In the genomic region with DNA sequence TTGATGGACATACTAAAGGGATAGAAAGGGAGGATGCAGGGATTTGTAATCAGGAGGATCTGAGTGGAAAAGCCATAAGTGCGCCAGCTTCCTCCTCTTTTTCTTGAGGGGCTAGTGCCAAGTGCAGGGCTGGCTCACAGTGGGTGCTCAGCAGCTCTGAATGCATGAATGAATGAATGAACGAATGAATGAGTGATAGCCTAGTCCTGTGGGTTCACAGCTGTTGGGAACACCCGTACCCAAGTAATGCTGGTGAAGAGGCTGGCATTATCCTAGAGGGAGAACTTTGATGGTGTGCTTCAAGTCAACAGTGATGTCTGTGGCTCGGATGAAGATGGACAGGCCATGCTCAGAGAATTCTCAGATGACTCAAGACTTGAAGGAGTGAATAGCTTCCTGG, we compare ENCODE assay signal across 1 cellular context.
TF ChIP-seq lines count a peak whose summit lies in the region.

No MANE protein-coding gene starts in this region.

TF ChIP-seq in GM12878, 131 proteins besides CTCF, POLR2A, EP300 and RAD21:
- TF ChIP-seq, protein P1, sequence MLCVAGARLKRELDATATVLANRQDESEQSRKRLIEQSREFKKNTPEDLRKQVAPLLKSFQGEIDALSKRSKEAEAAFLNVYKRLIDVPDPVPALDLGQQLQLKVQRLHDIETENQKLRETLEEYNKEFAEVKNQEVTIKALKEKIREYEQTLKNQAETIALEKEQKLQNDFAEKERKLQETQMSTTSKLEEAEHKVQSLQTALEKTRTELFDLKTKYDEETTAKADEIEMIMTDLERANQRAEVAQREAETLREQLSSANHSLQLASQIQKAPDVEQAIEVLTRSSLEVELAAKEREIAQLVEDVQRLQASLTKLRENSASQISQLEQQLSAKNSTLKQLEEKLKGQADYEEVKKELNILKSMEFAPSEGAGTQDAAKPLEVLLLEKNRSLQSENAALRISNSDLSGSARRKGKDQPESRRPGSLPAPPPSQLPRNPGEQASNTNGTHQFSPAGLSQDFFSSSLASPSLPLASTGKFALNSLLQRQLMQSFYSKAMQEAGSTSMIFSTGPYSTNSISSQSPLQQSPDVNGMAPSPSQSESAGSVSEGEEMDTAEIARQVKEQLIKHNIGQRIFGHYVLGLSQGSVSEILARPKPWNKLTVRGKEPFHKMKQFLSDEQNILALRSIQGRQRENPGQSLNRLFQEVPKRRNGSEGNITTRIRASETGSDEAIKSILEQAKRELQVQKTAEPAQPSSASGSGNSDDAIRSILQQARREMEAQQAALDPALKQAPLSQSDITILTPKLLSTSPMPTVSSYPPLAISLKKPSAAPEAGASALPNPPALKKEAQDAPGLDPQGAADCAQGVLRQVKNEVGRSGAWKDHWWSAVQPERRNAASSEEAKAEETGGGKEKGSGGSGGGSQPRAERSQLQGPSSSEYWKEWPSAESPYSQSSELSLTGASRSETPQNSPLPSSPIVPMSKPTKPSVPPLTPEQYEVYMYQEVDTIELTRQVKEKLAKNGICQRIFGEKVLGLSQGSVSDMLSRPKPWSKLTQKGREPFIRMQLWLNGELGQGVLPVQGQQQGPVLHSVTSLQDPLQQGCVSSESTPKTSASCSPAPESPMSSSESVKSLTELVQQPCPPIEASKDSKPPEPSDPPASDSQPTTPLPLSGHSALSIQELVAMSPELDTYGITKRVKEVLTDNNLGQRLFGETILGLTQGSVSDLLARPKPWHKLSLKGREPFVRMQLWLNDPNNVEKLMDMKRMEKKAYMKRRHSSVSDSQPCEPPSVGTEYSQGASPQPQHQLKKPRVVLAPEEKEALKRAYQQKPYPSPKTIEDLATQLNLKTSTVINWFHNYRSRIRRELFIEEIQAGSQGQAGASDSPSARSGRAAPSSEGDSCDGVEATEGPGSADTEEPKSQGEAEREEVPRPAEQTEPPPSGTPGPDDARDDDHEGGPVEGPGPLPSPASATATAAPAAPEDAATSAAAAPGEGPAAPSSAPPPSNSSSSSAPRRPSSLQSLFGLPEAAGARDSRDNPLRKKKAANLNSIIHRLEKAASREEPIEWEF (IDR thresholded peaks at IDR 0.05; ENCODE audit: insufficient replicate concordance, low read depth, low read length), result no peak
- TF ChIP-seq MXI1 (IDR thresholded peaks at IDR 0.05; ENCODE audit: low read depth, low read length) (no peak), ZNF24 (IDR thresholded peaks at IDR 0.05) (peak; percentile 76)
